In genomic region chr5:156934450-156935211, GRCh38 we compare ENCODE assay signal across 9 cellular contexts. TPM values are rescaled to one million over a fixed set of nuclear protein-coding genes. Genes with fewer than 3 reads are reported as not detected.
DNase-seq lines count a peak whose midpoint lies in the region; ATAC-seq and TF ChIP-seq lines count a peak whose summit lies in the region.
"Had no signal": no experiment of that assay in that cellular context is flagged by ENCODE, and none has a peak within 500 bp of the region (broad histone marks: within the 10 kb centered on the region; RNA-seq: fewer than 3 reads in every experiment).

No MANE protein-coding gene starts in this region.

- ATAC-seq in GM21515 (IDR thresholded peaks at IDR 0.05; ENCODE audit: unreplicated experiment) (peak; percentile 40), RWPE2 (ENCODE audit: low read depth) (no peak), memory B cell (ENCODE audit: low read depth) (peak; percentile 45), HG02884 (IDR thresholded peaks at IDR 0.05; ENCODE audit: unreplicated experiment) (no peak)

- peaks cover 5% of the 10 kb centered on the region for H3K9me3 Mint-ChIP-seq in memory B cell

- H3K27me3 ChIP-seq in RWPE2 (ENCODE audit: insufficient read depth, poor library complexity, severe bottlenecking): no peaks in the 10 kb centered on the region
- no peaks in the 10 kb centered on the region for H3K27me3 ChIP-seq in transverse colon

- H3K27me3 Mint-ChIP-seq in memory B cell: peaks cover 2% of the 10 kb centered on the region

- TF ChIP-seq CTCF in RWPE2 (IDR thresholded peaks at IDR 0.05; ENCODE audit: poor library complexity, severe bottlenecking): peak; percentile 29
- TF ChIP-seq CTCF in transverse colon (IDR thresholded peaks at IDR 0.05): peak; percentile 22 to 43 (median 35)

- H3K36me3 Mint-ChIP-seq in memory B cell: peaks cover 3% of the 10 kb centered on the region

- H3K27ac ChIP-seq in RWPE2 (ENCODE audit: poor library complexity, severe bottlenecking): no peak overlapping the region
- no peak overlapping the region for H3K27ac ChIP-seq in transverse colon

- DNase-seq in Daoy (ENCODE audit: low read depth) (peak; percentile 28), RWPE2 (ENCODE audit: low spot score) (no peak), memory B cell (ENCODE audit: low spot score in 2 of 2) (peak in 1 of 2 donors; percentile 16), transverse colon (peak; percentile 37), SHP77 (lab: John Stamatoyannopoulos, UW) (no peak)
- DNase-seq in activated naive CD8-positive, alpha-beta T cell treated with anti-CD3 and anti-CD28 coated beads, Interleukin-2, amount 50 U/mL, for 16 hours (ENCODE audit: low read depth, low spot score): peak; percentile 23

- TF ChIP-seq EP300 in transverse colon (IDR thresholded peaks at IDR 0.05; ENCODE audit: low read depth): no peak

- H3K4me3 ChIP-seq in RWPE2 (ENCODE audit: severe bottlenecking) (no peak overlapping the region), transverse colon (no peak overlapping the region)

- H3K36me3 ChIP-seq in RWPE2 (ENCODE audit: low read depth) (no peaks in the 10 kb centered on the region), transverse colon (no peaks in the 10 kb centered on the region)

- no peak overlapping the region for H3K4me3 Mint-ChIP-seq in memory B cell

- H3K4me1 ChIP-seq in RWPE2 (ENCODE audit: insufficient read depth, poor library complexity, severe bottlenecking) (no peaks in the 10 kb centered on the region), transverse colon (no peaks in the 10 kb centered on the region)

- TF ChIP-seq POLR2A in transverse colon (IDR thresholded peaks at IDR 0.05): no peak

- WGBS in transverse colon (ENCODE audit: low coverage in 1 of 2), 2 donors: 60 to 66% methylated on average over 4 to 9 of the region's 9 CpGs

- intact Hi-C loops in transverse colon (cut with DNase I; ENCODE audit: low total_unique reads): no loop called here

- H3K4me1 Mint-ChIP-seq in memory B cell: peaks cover 3% of the 10 kb centered on the region

- H3K27ac Mint-ChIP-seq in memory B cell: no peak overlapping the region

- H3K9me3 ChIP-seq in RWPE2 (ENCODE audit: severe bottlenecking) (no peaks in the 10 kb centered on the region), transverse colon (no peaks in the 10 kb centered on the region)

- in situ Hi-C loops in transverse colon (cut with MboI; ENCODE audit: low pct_ligation_motif_present in 1 of 4, low pct_unique_long_range_greater_than_20kb in 1 of 4, low sequenced_read_pairs in 3 of 4): no loop called here

RNA-seq across cellular contexts. Expression of gene TIMD4, which starts 28.4 kb away (rescaled TPM):
- total RNA-seq in Daoy (2014; rRNA removed; shearing (Covaris generic)): not detected in 2 replicates
- total RNA-seq in transverse colon: 1 to 10 TPM; 1.4 to 3.0 (median 2.3) TPM
- total RNA-seq: myocyte had no signal

Comparison
In these comparisons a context has a peak if more than half of its experiments do, and no peak if none do; other contexts are left out.
1. DNase-seq: peak in Daoy (single experiment), activated naive CD8-positive, alpha-beta T cell treated with anti-CD3 and anti-CD28 coated beads, Interleukin-2, amount 50 U/mL, for 16 hours (single experiment) and transverse colon (single experiment); none in RWPE2 (single experiment) and SHP77 (0 of 2).
2. ATAC-seq: peak in GM21515 (single experiment) and memory B cell (single experiment); none in RWPE2 (single experiment) and HG02884 (single experiment).